Comparison of ENCODE assay signal across 7 cellular contexts in the genomic region with DNA sequence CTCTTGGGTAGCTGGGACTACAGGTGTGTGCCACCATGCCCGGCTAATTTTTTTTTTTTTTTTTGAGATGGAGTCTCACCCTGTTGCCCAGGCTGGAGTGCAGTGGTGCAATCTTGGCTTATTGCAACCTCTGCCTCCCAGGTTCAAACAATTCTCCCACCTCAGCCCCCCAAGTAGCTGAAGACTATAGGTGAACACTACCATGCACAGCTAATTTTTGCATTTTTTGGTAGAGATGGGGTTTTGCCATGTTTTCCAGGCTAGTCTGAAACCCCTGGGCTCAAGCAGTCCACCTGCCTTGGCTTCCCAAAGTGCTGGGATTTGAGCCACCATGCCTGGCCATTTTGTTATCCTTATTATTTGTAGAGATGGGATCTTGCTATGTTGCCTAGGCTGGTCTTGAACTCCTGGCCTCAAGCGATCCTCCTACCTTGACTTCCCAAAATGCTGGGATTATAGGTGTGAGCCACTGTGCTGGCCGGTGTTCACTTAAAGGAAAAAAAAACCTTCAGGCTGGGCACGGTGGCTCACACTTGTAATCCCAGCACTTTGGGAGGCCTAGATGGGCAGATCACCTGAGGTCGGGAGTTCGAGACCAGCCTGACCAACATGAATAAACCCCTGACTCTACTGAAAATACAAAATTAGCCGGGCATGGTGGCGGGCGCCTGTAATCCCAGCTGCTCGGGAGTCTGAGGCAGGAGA. TPM values are rescaled to one million over a fixed set of nuclear protein-coding genes. Genes with fewer than 3 reads are reported as not detected.
"Had no signal": no experiment of that assay in that cellular context is flagged by ENCODE, and none has a peak within 500 bp of the region (broad histone marks: within the 10 kb centered on the region; RNA-seq: fewer than 3 reads in every experiment).

No MANE protein-coding gene starts in this region.

RNA-seq across cellular contexts. Expression of a gene that starts 29.9 kb away (rescaled TPM):
- total RNA-seq: osteocyte, pulmonary artery endothelial cell, transverse colon, vagina had no signal

RNA-seq across cellular contexts. Expression of a gene that starts 51.4 kb away (rescaled TPM):
- total RNA-seq: right atrium auricular region, vagina had no signal
- polyA plus RNA-seq: naive thymus-derived CD8-positive, alpha-beta T cell; smooth muscle cell had no signal
